12 cellular contexts compared by ENCODE assay signal in genomic region chr2:175999283-175999819, GRCh38.
"Had no signal": no experiment of that assay in that cellular context is flagged by ENCODE, and none has a peak within 500 bp of the region (broad histone marks: within the 10 kb centered on the region; RNA-seq: fewer than 3 reads in every experiment).

No MANE protein-coding gene starts in this region.

- FAIRE-seq: kidney had no signal

- H2AFZ ChIP-seq: neural progenitor cell had no signal

- H3K27me3 ChIP-seq: heart left ventricle, right atrium auricular region, thyroid gland had no signal

- H3K9me3 ChIP-seq: heart left ventricle, left ventricle myocardium inferior, right atrium auricular region, thyroid gland had no signal

- ATAC-seq: heart left ventricle had no signal

- H3K27ac ChIP-seq: heart left ventricle, left ventricle myocardium inferior, neural progenitor cell, right atrium auricular region, thyroid gland had no signal

- H3K9ac ChIP-seq: neural progenitor cell had no signal

- DNase-seq: activated naive CD4-positive, alpha-beta T cell treated with anti-CD3 and anti-CD28 coated beads, Interleukin-2, amount 50 U/mL, for 16 hours; activated T-cell treated with anti-CD3 and anti-CD28 coated beads, Interleukin-2, amount 50 U/mL, for 1 hour; amygdala; endodermal cell; foreskin fibroblast; heart left ventricle; kidney; left ventricle myocardium inferior; thyroid gland had no signal

- H3K4me3 ChIP-seq: heart left ventricle, left ventricle myocardium inferior, right atrium auricular region, thyroid gland had no signal

- H3K36me3 ChIP-seq: heart left ventricle, left ventricle myocardium inferior, neural progenitor cell, right atrium auricular region, thyroid gland had no signal

- H3K4me2 ChIP-seq: smooth muscle cell had no signal

- H3K4me1 ChIP-seq: thyroid gland had no signal
